In the genomic region with DNA sequence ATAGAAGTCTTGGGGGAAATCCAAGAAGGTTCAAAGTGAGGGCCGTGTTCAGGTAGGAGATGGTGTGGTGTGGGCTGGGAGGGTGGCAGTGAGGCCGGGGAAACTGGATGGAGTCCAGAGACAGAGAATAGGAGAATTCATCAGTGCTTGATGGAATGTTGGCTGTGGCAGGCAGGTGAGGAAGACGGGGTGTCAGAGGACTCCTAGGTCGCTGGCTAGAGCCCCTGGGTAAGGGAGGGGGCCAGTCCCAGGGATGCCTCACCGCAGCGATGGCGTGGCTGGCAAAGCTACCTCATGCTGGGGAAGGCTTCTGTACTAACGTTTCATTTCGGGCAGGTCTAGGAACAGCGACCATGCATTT, we compare ENCODE assay signal across 1 cellular context.
TF ChIP-seq lines count a peak whose summit lies in the region.

No MANE protein-coding gene starts in this region.

TF ChIP-seq in IMR-90, 13 proteins besides CTCF, POLR2A, EP300 and RAD21 (continued from another document):
- TF ChIP-seq, protein P1, sequence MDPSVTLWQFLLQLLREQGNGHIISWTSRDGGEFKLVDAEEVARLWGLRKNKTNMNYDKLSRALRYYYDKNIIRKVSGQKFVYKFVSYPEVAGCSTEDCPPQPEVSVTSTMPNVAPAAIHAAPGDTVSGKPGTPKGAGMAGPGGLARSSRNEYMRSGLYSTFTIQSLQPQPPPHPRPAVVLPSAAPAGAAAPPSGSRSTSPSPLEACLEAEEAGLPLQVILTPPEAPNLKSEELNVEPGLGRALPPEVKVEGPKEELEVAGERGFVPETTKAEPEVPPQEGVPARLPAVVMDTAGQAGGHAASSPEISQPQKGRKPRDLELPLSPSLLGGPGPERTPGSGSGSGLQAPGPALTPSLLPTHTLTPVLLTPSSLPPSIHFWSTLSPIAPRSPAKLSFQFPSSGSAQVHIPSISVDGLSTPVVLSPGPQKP (IDR thresholded peaks at IDR 0.05; ENCODE audit: borderline replicate concordance, low read depth, low read length) = no peak
- no peak for TF ChIP-seq FOS (IDR thresholded peaks at IDR 0.05; ENCODE audit: low read depth, low read length)
